1 cellular context compared by ENCODE assay signal in genomic region chr4:55866973-55867574, GRCh38.
TF ChIP-seq lines count a peak whose summit lies in the region.

No MANE protein-coding gene starts in this region.

TF ChIP-seq in HCT116, 20 proteins besides CTCF, POLR2A, EP300 and RAD21 (continued from another document):
- TF ChIP-seq ZBTB33 (IDR thresholded peaks at IDR 0.05; ENCODE audit: extremely low read depth, insufficient replicate concordance, low read length), result no peak
- TF ChIP-seq YY1 (IDR thresholded peaks at IDR 0.05; ENCODE audit: extremely low read depth, insufficient replicate concordance, low read depth, low read length), result no peak
- no peak for TF ChIP-seq SIN3A (IDR thresholded peaks at IDR 0.05; ENCODE audit: low read depth)
- TF ChIP-seq POLR2AphosphoS5 (IDR thresholded peaks at IDR 0.05; ENCODE audit: low read depth, low read length), result no peak
